ENCODE assay signal across 15 cellular contexts in genomic region chr2:242027676-242028450, GRCh38.
DNase-seq lines count a peak whose midpoint lies in the region; ATAC-seq and TF ChIP-seq lines count a peak whose summit lies in the region.
"Had no signal": no experiment of that assay in that cellular context is flagged by ENCODE, and none has a peak within 500 bp of the region (broad histone marks: within the 10 kb centered on the region; RNA-seq: fewer than 3 reads in every experiment).

No MANE protein-coding gene starts in this region.

- peak; percentile 1 for DNase-seq in stimulated activated CD4-positive, alpha-beta T cell treated with anti-CD3 and anti-CD28 coated beads, Interleukin-4, amount 100 ng/mL, for 24 hours
- DNase-seq in stimulated activated CD4-positive, alpha-beta T cell treated with anti-CD3 and anti-CD28 coated beads, Interleukin-4, amount 100 ng/mL, for 4 hours, result no peak
- peak; percentile 18 to 48 for DNase-seq in left lung
- peak; percentile 5 for DNase-seq in retinal pigment epithelial cell (ENCODE audit: low read depth)
- DNase-seq in NCI-H2107 (lab: John Stamatoyannopoulos, UW), result no peak
- no peak for DNase-seq in NCI-H146 treated with DMSO at 0.1 percent for 48 hours (lab: John Stamatoyannopoulos, UW; ENCODE audit: unreplicated experiment)
- DNase-seq: BE2C, GF-D8, NCI-H1417 treated with DMSO at 0.1 percent for 48 hours, NCI-H2029 treated with DMSO at 0.1 percent for 48 hours, NCI-H226, NCI-H526 treated with DMSO at 0.1 percent for 48 hours, PC-9 had no signal

- intact Hi-C loops in left lung (cut with DNase I), result no loop called here

- H3K4me1 ChIP-seq in left lung, result no peaks in the 10 kb centered on the region
- H3K4me1 ChIP-seq: BE2C had no signal

- peaks cover 0 to 94% of the 10 kb centered on the region in 2 donors for H3K27me3 ChIP-seq in left lung

- H3K27ac ChIP-seq in left lung, result no peak overlapping the region
- H3K27ac ChIP-seq: PC-9 had no signal

- H3K4me3 ChIP-seq in left lung (no peak overlapping the region), retinal pigment epithelial cell (ENCODE audit: low read length) (no peak overlapping the region)
- H3K4me3 ChIP-seq: PC-9 had no signal

- TF ChIP-seq CTCF in left lung (IDR thresholded peaks at IDR 0.05), result no peak
- TF ChIP-seq CTCF in retinal pigment epithelial cell (conservative IDR thresholded peaks at IDR 0.05; ENCODE audit: low read depth, low read length), result no peak

- H3K9me3 ChIP-seq in left lung, result no peaks in the 10 kb centered on the region
- H3K9me3 ChIP-seq: BE2C had no signal

- ATAC-seq in left lung (no peak), GM18868 (IDR thresholded peaks at IDR 0.05; ENCODE audit: unreplicated experiment) (no peak)
- ATAC-seq: CD8-positive, alpha-beta T cell had no signal

- H3K36me3 ChIP-seq in left lung, result no peaks in the 10 kb centered on the region
- H3K36me3 ChIP-seq: BE2C had no signal

Comparison
In these comparisons a context has a peak if more than half of its experiments do, and no peak if none do; other contexts are left out.
1. DNase-seq: peak in stimulated activated CD4-positive, alpha-beta T cell treated with anti-CD3 and anti-CD28 coated beads, Interleukin-4, amount 100 ng/mL, for 24 hours (single experiment), left lung (2 of 2) and retinal pigment epithelial cell (single experiment); none in stimulated activated CD4-positive, alpha-beta T cell treated with anti-CD3 and anti-CD28 coated beads, Interleukin-4, amount 100 ng/mL, for 4 hours (0 of 2), NCI-H2107 (single experiment) and NCI-H146 treated with DMSO at 0.1 percent for 48 hours (single experiment).